14 cellular contexts compared by ENCODE assay signal in genomic region chr7:130970196-130970595, GRCh38.
DNase-seq lines count a peak whose midpoint lies in the region; ATAC-seq and TF ChIP-seq lines count a peak whose summit lies in the region.
"Had no signal": no experiment of that assay in that cellular context is flagged by ENCODE, and none has a peak within 500 bp of the region (broad histone marks: within the 10 kb centered on the region; RNA-seq: fewer than 3 reads in every experiment).

No MANE protein-coding gene starts in this region.

- intact Hi-C loops in activated CD4-positive, alpha-beta T cell treated with anti-CD3 and anti-CD28 coated beads, Interleukin-2, amount 10 ng/mL, durations not matched to agents 24 days and 14 days (cut with micrococcal nuclease): loop anchor here (1.0 kb wide), 4 partner anchors 9 to 61 kb away; no protein-coding TSS in a partner anchor

- peak; percentile 66 for DNase-seq in stimulated activated CD4-positive, alpha-beta T cell treated with anti-CD3 and anti-CD28 coated beads, Interleukin-4, amount 100 ng/mL, for 24 hours
- no peak for DNase-seq in stimulated activated CD4-positive, alpha-beta T cell treated with anti-CD3 and anti-CD28 coated beads, Interleukin-2, amount 100 ng/mL, for 24 hours
- DNase-seq in activated CD4-positive, alpha-beta T cell treated with anti-CD3 and anti-CD28 coated beads, Interleukin-2, amount 10 ng/mL, durations not matched to agents 24 days and 14 days: no peak
- peak in 1 of 2 donors; percentile 31 for DNase-seq in stimulated activated naive CD8-positive, alpha-beta T cell treated with anti-CD3 and anti-CD28 coated beads, Interleukin-15, amount 100 ng/mL, for 72 hours
- no peak for DNase-seq in HPDE6-E6E7 (ENCODE audit: extremely low spot score)
- DNase-seq in NCI-H2196 treated with DMSO at 0.1 percent for 48 hours (lab: John Stamatoyannopoulos, UW; ENCODE audit: unreplicated experiment): no peak
- no peak for DNase-seq in kidney tubule cell (ENCODE audit: low spot score)
- DNase-seq: activated gamma-delta T cell, caudate nucleus, DMS153, NCI-H1105 treated with DMSO at 0.1 percent for 48 hours, NCI-H345, occipital lobe had no signal

- H3K4me1 Mint-ChIP-seq in activated CD4-positive, alpha-beta T cell treated with anti-CD3 and anti-CD28 coated beads, Interleukin-2, amount 10 ng/mL, durations not matched to agents 24 days and 14 days: peaks cover 55% of the 10 kb centered on the region
- peaks cover 6% of the 10 kb centered on the region for H3K4me1 Mint-ChIP-seq in brain
- H3K4me1 Mint-ChIP-seq in stimulated activated naive CD8-positive, alpha-beta T cell treated with anti-CD3 and anti-CD28 coated beads, Interleukin-15, amount 100 ng/mL, for 72 hours: peaks cover 87% of the 10 kb centered on the region

- peak overlapping the region; percentile 64 for H3K4me3 Mint-ChIP-seq in activated CD4-positive, alpha-beta T cell treated with anti-CD3 and anti-CD28 coated beads, Interleukin-2, amount 10 ng/mL, durations not matched to agents 24 days and 14 days
- H3K4me3 Mint-ChIP-seq in brain: no peak overlapping the region
- peak overlapping the region; percentile 62 to 73 for H3K4me3 Mint-ChIP-seq in stimulated activated naive CD8-positive, alpha-beta T cell treated with anti-CD3 and anti-CD28 coated beads, Interleukin-15, amount 100 ng/mL, for 72 hours

- peak; percentile 47 for ATAC-seq in stimulated activated naive CD8-positive, alpha-beta T cell treated with anti-CD3 and anti-CD28 coated beads, Interleukin-15, amount 100 ng/mL, for 72 hours

- H3K27ac Mint-ChIP-seq in activated CD4-positive, alpha-beta T cell treated with anti-CD3 and anti-CD28 coated beads, Interleukin-2, amount 10 ng/mL, durations not matched to agents 24 days and 14 days: peak overlapping the region; percentile 96
- peak overlapping the region in 3 of 5 experiments; percentile 0 to 21 (median 18) for H3K27ac Mint-ChIP-seq in brain
- peak overlapping the region; percentile 92 to 97 for H3K27ac Mint-ChIP-seq in stimulated activated naive CD8-positive, alpha-beta T cell treated with anti-CD3 and anti-CD28 coated beads, Interleukin-15, amount 100 ng/mL, for 72 hours

- H3K36me3 Mint-ChIP-seq in activated CD4-positive, alpha-beta T cell treated with anti-CD3 and anti-CD28 coated beads, Interleukin-2, amount 10 ng/mL, durations not matched to agents 24 days and 14 days (ENCODE audit: low read depth): peaks cover 43% of the 10 kb centered on the region
- H3K36me3 Mint-ChIP-seq in brain: peaks cover 28% of the 10 kb centered on the region

- TF ChIP-seq CTCF in brain (conservative IDR thresholded peaks at IDR 0.05): no peak

- H3K9me3 Mint-ChIP-seq in activated CD4-positive, alpha-beta T cell treated with anti-CD3 and anti-CD28 coated beads, Interleukin-2, amount 10 ng/mL, durations not matched to agents 24 days and 14 days: peaks cover 8% of the 10 kb centered on the region
- H3K9me3 Mint-ChIP-seq in brain: peaks cover 5 to 25% (median 21%) of the 10 kb centered on the region in 5 experiments
- H3K9me3 Mint-ChIP-seq in stimulated activated naive CD8-positive, alpha-beta T cell treated with anti-CD3 and anti-CD28 coated beads, Interleukin-15, amount 100 ng/mL, for 72 hours: peaks cover 10 to 24% of the 10 kb centered on the region in 2 donors

- H3K27me3 Mint-ChIP-seq in activated CD4-positive, alpha-beta T cell treated with anti-CD3 and anti-CD28 coated beads, Interleukin-2, amount 10 ng/mL, durations not matched to agents 24 days and 14 days: no peaks in the 10 kb centered on the region
- no peaks in the 10 kb centered on the region for H3K27me3 Mint-ChIP-seq in brain
- no peaks in the 10 kb centered on the region for H3K27me3 Mint-ChIP-seq in stimulated activated naive CD8-positive, alpha-beta T cell treated with anti-CD3 and anti-CD28 coated beads, Interleukin-15, amount 100 ng/mL, for 72 hours

Comparison
In these comparisons a context has a peak if more than half of its experiments do, and no peak if none do; other contexts are left out.
1. H3K27ac Mint-ChIP-seq: peak in every context shown above with its lines; median percentile 96 in activated CD4-positive, alpha-beta T cell treated with anti-CD3 and anti-CD28 coated beads, Interleukin-2, amount 10 ng/mL, durations not matched to agents 24 days and 14 days; 94 in stimulated activated naive CD8-positive, alpha-beta T cell treated with anti-CD3 and anti-CD28 coated beads, Interleukin-15, amount 100 ng/mL, for 72 hours; 18 in brain.
2. H3K4me3 Mint-ChIP-seq: peak in activated CD4-positive, alpha-beta T cell treated with anti-CD3 and anti-CD28 coated beads, Interleukin-2, amount 10 ng/mL, durations not matched to agents 24 days and 14 days (single experiment) and stimulated activated naive CD8-positive, alpha-beta T cell treated with anti-CD3 and anti-CD28 coated beads, Interleukin-15, amount 100 ng/mL, for 72 hours (2 of 2); none in brain (0 of 5).